Comparison of ENCODE assay signal across 23 cellular contexts in the genomic region with DNA sequence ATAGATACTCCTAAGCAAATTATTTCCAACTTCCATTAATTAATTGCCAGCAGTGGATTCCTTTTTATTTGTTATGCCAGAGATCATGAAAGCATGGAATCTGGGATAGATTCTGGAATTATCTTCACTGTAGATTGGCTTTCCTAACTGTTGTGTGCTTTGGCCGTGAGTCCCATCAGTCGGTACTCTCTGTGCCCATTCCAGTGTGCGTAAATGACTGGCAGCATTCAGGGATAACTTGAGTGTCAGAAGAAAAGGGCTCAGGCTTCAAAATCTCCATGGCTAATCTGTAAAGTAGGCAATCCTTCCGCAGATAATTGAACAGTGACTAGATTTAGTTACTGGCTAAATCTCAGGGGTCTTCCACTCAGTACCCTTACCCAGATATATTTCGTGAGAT.
"Had no signal": no experiment of that assay in that cellular context is flagged by ENCODE, and none has a peak within 500 bp of the region (broad histone marks: within the 10 kb centered on the region; RNA-seq: fewer than 3 reads in every experiment).

No MANE protein-coding gene starts in this region.

- FAIRE-seq: endometrium, kidney had no signal

- H3K36me3 ChIP-seq: esophagus squamous epithelium, left lung, lower lobe of right lung, stomach, thyroid gland had no signal

- DNase-seq: dermis blood vessel endothelial cell; effector memory CD8-positive, alpha-beta T cell; esophagus squamous epithelium; foreskin melanocyte; kidney; left cardiac atrium; left lung; lower lobe of right lung; naive thymus-derived CD8-positive, alpha-beta T cell; nephron progenitor cell; nucleus accumbens; posterior cingulate gyrus; retina; stimulated activated CD4-positive, alpha-beta T cell treated with anti-CD3 and anti-CD28 coated beads, Interleukin-2, amount 100 ng/mL, for 24 hours; stimulated activated CD4-positive, alpha-beta T cell treated with anti-CD3 and anti-CD28 coated beads, Interleukin-4, amount 100 ng/mL, for 24 hours; stimulated activated naive CD4-positive, alpha-beta T cell treated with Interleukin-2 at 50 U/mL for 16 hours; stomach; thyroid gland had no signal

- H2AFZ ChIP-seq: hepatocyte had no signal

- H3K4me2 ChIP-seq: hepatocyte had no signal

- H3K27ac ChIP-seq: coronary artery, esophagus squamous epithelium, hepatocyte, left lung, lower lobe of right lung, stomach, thyroid gland had no signal

- H3K4me1 ChIP-seq: esophagus squamous epithelium, left lung, lower lobe of right lung, stomach, thyroid gland had no signal

- H3K27me3 ChIP-seq: esophagus squamous epithelium, hepatocyte, left lung, stomach, thyroid gland had no signal

- H3K4me3 ChIP-seq: coronary artery, esophagus squamous epithelium, hepatocyte, left lung, lower lobe of right lung, stomach, thyroid gland had no signal

- H3K9me3 ChIP-seq: esophagus squamous epithelium, left lung, lower lobe of right lung, thyroid gland had no signal

- H3K79me2 ChIP-seq: hepatocyte had no signal

- ATAC-seq: effector memory CD8-positive, alpha-beta T cell; left lung; lower lobe of right lung; naive thymus-derived CD8-positive, alpha-beta T cell; sciatic nerve; stimulated activated effector memory CD8-positive, alpha-beta T cell treated with anti-CD3 and anti-CD28 coated beads, Interleukin-12 subunit alpha, Interleukin-12 subunit beta, amount 100 ng/mL, for 72 hours had no signal
